ENCODE assay signal across 28 cellular contexts in the genomic region with DNA sequence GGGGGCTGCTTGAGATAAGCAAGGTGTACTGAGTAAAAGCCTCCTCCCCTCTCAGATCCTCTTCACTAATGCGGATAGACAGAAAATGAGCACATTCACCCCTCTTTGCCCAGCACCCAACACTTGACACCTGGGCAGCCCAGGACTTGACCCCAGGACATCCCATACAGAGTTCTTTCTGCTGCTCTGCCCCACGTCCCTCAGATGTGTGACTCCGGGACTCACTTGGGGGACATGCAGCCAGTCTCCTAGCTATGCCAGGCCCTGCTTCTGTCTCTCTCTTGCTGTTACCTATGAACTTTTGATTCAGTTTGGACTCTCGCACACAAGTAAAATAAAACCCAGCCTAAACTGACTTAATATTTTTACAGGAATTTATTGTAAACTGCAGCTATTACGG.
DNase-seq lines count a peak whose midpoint lies in the region; ATAC-seq and TF ChIP-seq lines count a peak whose summit lies in the region.
"Had no signal": no experiment of that assay in that cellular context is flagged by ENCODE, and none has a peak within 500 bp of the region (broad histone marks: within the 10 kb centered on the region; RNA-seq: fewer than 3 reads in every experiment).

No MANE protein-coding gene starts in this region.

- no peak for ATAC-seq in heart right ventricle
- ATAC-seq in RWPE2 (ENCODE audit: low read depth), result no peak
- ATAC-seq: CD8-positive, alpha-beta T cell had no signal

- H3K4me3 ChIP-seq in heart right ventricle (no peak overlapping the region), RWPE2 (ENCODE audit: severe bottlenecking) (no peak overlapping the region)
- H3K4me3 ChIP-seq: A549; BLaER1; BLaER1 treated with 17β-estradiol and CSF1 and Interleukin-3, amounts not matched to agents 10 nM and 100 nM had no signal

- H3K27me3 ChIP-seq in heart right ventricle, result peaks cover 0 to 17% (median 0%) of the 10 kb centered on the region in 7 donors
- H3K27me3 ChIP-seq in RWPE2 (ENCODE audit: insufficient read depth, poor library complexity, severe bottlenecking), result no peaks in the 10 kb centered on the region
- H3K27me3 ChIP-seq: BLaER1; BLaER1 treated with 17β-estradiol and CSF1 and Interleukin-3, amounts not matched to agents 10 nM and 100 nM had no signal

- no peaks in the 10 kb centered on the region for H3K9me3 ChIP-seq in heart right ventricle
- H3K9me3 ChIP-seq in RWPE2 (ENCODE audit: severe bottlenecking), result no peaks in the 10 kb centered on the region
- H3K9me3 ChIP-seq: A549, BLaER1, Caco-2 had no signal

- H3K27ac ChIP-seq in heart right ventricle (no peak overlapping the region), RWPE2 (ENCODE audit: poor library complexity, severe bottlenecking) (no peak overlapping the region)
- H3K27ac ChIP-seq: 22Rv1; A549; BLaER1; BLaER1 treated with 17β-estradiol and CSF1 and Interleukin-3, amounts not matched to agents 10 nM and 100 nM; C4-2B had no signal

- H3K4me1 ChIP-seq in heart right ventricle (no peaks in the 10 kb centered on the region), RWPE2 (ENCODE audit: insufficient read depth, poor library complexity, severe bottlenecking) (no peaks in the 10 kb centered on the region)
- H3K4me1 ChIP-seq: A549, BE2C, Caco-2 had no signal

- no peaks in the 10 kb centered on the region for H3K36me3 ChIP-seq in heart right ventricle
- no peaks in the 10 kb centered on the region for H3K36me3 ChIP-seq in RWPE2 (ENCODE audit: low read depth)
- H3K36me3 ChIP-seq: BE2C; BLaER1; BLaER1 treated with 17β-estradiol and CSF1 and Interleukin-3, amounts not matched to agents 10 nM and 100 nM had no signal

- DNase-seq in cardiac septum (ENCODE audit: low spot score) (peak; percentile 53), heart right ventricle (no peak), RWPE2 (ENCODE audit: low spot score) (peak; percentile 60)
- DNase-seq in activated CD4-positive, alpha-beta T cell treated with anti-CD3 and anti-CD28 coated beads for 1 hour, result no peak
- DNase-seq: 8988T; ACHN; AML-193; BE2C; C1 segment of cervical spinal cord; Calu3; CD4-positive, alpha-beta memory T cell; CD4-positive, alpha-beta T cell; CD4-positive, CD25-positive, alpha-beta regulatory T cell; CD8-positive, alpha-beta memory T cell; CD8-positive, alpha-beta T cell; COR-L47; DMS 273 treated with DMSO at 0.1 percent for 48 hours; DMS153; DMS53; DMS79; DMS79 treated with DMSO at 0.1 percent for 48 hours; EL had no signal

- TF ChIP-seq CTCF in heart right ventricle (IDR thresholded peaks at IDR 0.05) (no peak), RWPE2 (IDR thresholded peaks at IDR 0.05; ENCODE audit: poor library complexity, severe bottlenecking) (no peak)

- WGBS in heart right ventricle, 2 donors, result 87 to 93% methylated on average over 5 of the region's 5 CpGs

- intact Hi-C loops in cardiac septum (cut with DNase I), result no loop called here
- intact Hi-C loops in heart right ventricle (cut with DNase I), result no loop called here

Comparison
In these comparisons a context has a peak if more than half of its experiments do, and no peak if none do; other contexts are left out.
1. DNase-seq: peak in cardiac septum (single experiment) and RWPE2 (single experiment); none in heart right ventricle (0 of 2) and activated CD4-positive, alpha-beta T cell treated with anti-CD3 and anti-CD28 coated beads for 1 hour (single experiment).